In genomic region chr3:125378762-125379161, GRCh38 we compare ENCODE assay signal across 29 cellular contexts. TPM values are rescaled to one million over a fixed set of nuclear protein-coding genes. Genes with fewer than 3 reads are reported as not detected.
DNase-seq lines count a peak whose midpoint lies in the region; ATAC-seq, FAIRE-seq and TF ChIP-seq lines count a peak whose summit lies in the region.
"Had no signal": no experiment of that assay in that cellular context is flagged by ENCODE, and none has a peak within 500 bp of the region (broad histone marks: within the 10 kb centered on the region; RNA-seq: fewer than 3 reads in every experiment).

No MANE protein-coding gene starts in this region.

- H3K4me3 ChIP-seq in Karpas-422 (ENCODE audit: low read length) (no peak overlapping the region), HepG2 (replicated peaks in 1 of 3; ENCODE audit: insufficient read depth in 1 of 3, low read depth in 2 of 3, low read length in 3 of 3) (no peak overlapping the region)
- H3K4me3 ChIP-seq: BLaER1, GM12878 had no signal

- WGBS in HepG2 (ENCODE audit: low lambda C conversion rate) = 32% methylated on average over 2 of the region's 2 CpGs

- peak; percentile 31 for DNase-seq in Karpas-422
- peak; percentile 42 for DNase-seq in HepG2 (ENCODE audit: low spot score)
- no peak for DNase-seq in progenitor cell of endocrine pancreas (ENCODE audit: low spot score, unreplicated experiment)
- no peak for DNase-seq in type B pancreatic cell (ENCODE audit: extremely low spot score, unreplicated experiment)
- DNase-seq in activated T-helper 2 cell treated with anti-CD3 and anti-CD28 coated beads, Interferon-gamma antibody, Interleukin-2, Interleukin-4, amounts not matched to agents 10 μg/mL and 5 μg/mL and 100 μg/mL, durations not matched to agents 14 hours and 24 hours and 36 hours (ENCODE audit: low spot score) = no peak
- no peak for DNase-seq in HK-2 (ENCODE audit: unreplicated experiment)
- no peak for DNase-seq in activated T-cell treated with anti-CD3 and anti-CD28 coated beads for 4 hours
- DNase-seq in occipital lobe (lab: John Stamatoyannopoulos, UW) = no peak
- DNase-seq: 8988T; ACHN; BE2C; C1 segment of cervical spinal cord; CD4-positive, alpha-beta memory T cell; CD4-positive, CD25-positive, alpha-beta regulatory T cell; CD8-positive, alpha-beta memory T cell; COR-L47; DMS 273 treated with DMSO at 0.1 percent for 48 hours; DMS153; DMS53; DMS79; DND-41; EL; GDM1 had no signal

- H3K27ac Mint-ChIP-seq in progenitor cell of endocrine pancreas = peak overlapping the region; percentile 57
- H3K27ac Mint-ChIP-seq in type B pancreatic cell = peak overlapping the region; percentile 35
- H3K27ac Mint-ChIP-seq in activated T-helper 2 cell treated with anti-CD3 and anti-CD28 coated beads, Interferon-gamma antibody, Interleukin-2, Interleukin-4, amounts not matched to agents 10 μg/mL and 5 μg/mL and 100 μg/mL, durations not matched to agents 14 hours and 24 hours and 36 hours = no peak overlapping the region
- H3K27ac Mint-ChIP-seq: CD14-positive monocyte; CD4-positive, alpha-beta memory T cell; CD4-positive, CD25-positive, alpha-beta regulatory T cell had no signal

- TF ChIP-seq POLR2A in HepG2 (IDR thresholded peaks at IDR 0.05; ENCODE audit: insufficient read depth in 1 of 2, low read depth in 2 of 2, low read length in 2 of 2) = no peak

- H4K20me1 ChIP-seq in Karpas-422 (ENCODE audit: insufficient read depth, low read depth, low read length) = peaks cover 7% of the 10 kb centered on the region; the same call in 1 of the 2 replicates
- no peaks in the 10 kb centered on the region for H4K20me1 ChIP-seq in HepG2 (ENCODE audit: insufficient read depth, low read length)

- peaks cover 19% of the 10 kb centered on the region for H3K4me1 Mint-ChIP-seq in progenitor cell of endocrine pancreas (ENCODE audit: low read depth)
- peaks cover 15% of the 10 kb centered on the region for H3K4me1 Mint-ChIP-seq in type B pancreatic cell (ENCODE audit: unreplicated experiment)
- H3K4me1 Mint-ChIP-seq in activated T-helper 2 cell treated with anti-CD3 and anti-CD28 coated beads, Interferon-gamma antibody, Interleukin-2, Interleukin-4, amounts not matched to agents 10 μg/mL and 5 μg/mL and 100 μg/mL, durations not matched to agents 14 hours and 24 hours and 36 hours (ENCODE audit: low read depth) = peaks cover 33% of the 10 kb centered on the region

- H3K4me3 Mint-ChIP-seq in progenitor cell of endocrine pancreas (ENCODE audit: low read depth) (no peak overlapping the region), type B pancreatic cell (no peak overlapping the region)
- H3K4me3 Mint-ChIP-seq in activated T-helper 2 cell treated with anti-CD3 and anti-CD28 coated beads, Interferon-gamma antibody, Interleukin-2, Interleukin-4, amounts not matched to agents 10 μg/mL and 5 μg/mL and 100 μg/mL, durations not matched to agents 14 hours and 24 hours and 36 hours (ENCODE audit: low read depth) = no peak overlapping the region
- H3K4me3 Mint-ChIP-seq: CD14-positive monocyte had no signal

- TF ChIP-seq CTCF in HepG2 (CRISPR knock-in tag; IDR thresholded peaks at IDR 0.05) (no peak), progenitor cell of endocrine pancreas (IDR thresholded peaks at IDR 0.05; ENCODE audit: unreplicated experiment) (no peak), type B pancreatic cell (conservative IDR thresholded peaks at IDR 0.05) (no peak)

- TF ChIP-seq EP300 in HepG2 (IDR thresholded peaks at IDR 0.05; ENCODE audit: low read depth in 2 of 2, low read length in 2 of 2) = no peak
- TF ChIP-seq EP300 in HepG2 (CRISPR knock-in tag; IDR thresholded peaks at IDR 0.05; ENCODE audit: borderline replicate concordance) = no peak

- FAIRE-seq in HepG2 (lab: Jason Lieb, UNC) = no peak
- FAIRE-seq: A204.1, GM12878, GM12892, GM18507 had no signal

- no peak overlapping the region for H3K4me2 ChIP-seq in Karpas-422 (ENCODE audit: low read depth, low read length, poor library complexity, severe bottlenecking)
- peak overlapping the region; percentile 39 for H3K4me2 ChIP-seq in HepG2 (ENCODE audit: low read depth, low read length)
- H3K4me2 ChIP-seq: BLaER1 had no signal

- H3K4me1 ChIP-seq in Karpas-422 (ENCODE audit: low read length) (peaks cover 16% of the 10 kb centered on the region), HepG2 (ENCODE audit: insufficient read depth, low read length) (peaks cover 72% of the 10 kb centered on the region)

- TF ChIP-seq RAD21 in HepG2 (CRISPR knock-in tag; IDR thresholded peaks at IDR 0.05) = no peak

- BruUV-seq in HepG2 (replicated peaks; lab: Mats Ljungman, UMichigan) = no TSS peak

- no peaks in the 10 kb centered on the region for H3K27me3 Mint-ChIP-seq in progenitor cell of endocrine pancreas
- H3K27me3 Mint-ChIP-seq in type B pancreatic cell = peaks cover 16% of the 10 kb centered on the region
- H3K27me3 Mint-ChIP-seq in activated T-helper 2 cell treated with anti-CD3 and anti-CD28 coated beads, Interferon-gamma antibody, Interleukin-2, Interleukin-4, amounts not matched to agents 10 μg/mL and 5 μg/mL and 100 μg/mL, durations not matched to agents 14 hours and 24 hours and 36 hours (ENCODE audit: low read depth) = peaks cover 3% of the 10 kb centered on the region
- H3K27me3 Mint-ChIP-seq: CD4-positive, CD25-positive, alpha-beta regulatory T cell had no signal

- H3K9me3 Mint-ChIP-seq in progenitor cell of endocrine pancreas (ENCODE audit: low read depth) (no peaks in the 10 kb centered on the region), type B pancreatic cell (no peaks in the 10 kb centered on the region)
- no peaks in the 10 kb centered on the region for H3K9me3 Mint-ChIP-seq in activated T-helper 2 cell treated with anti-CD3 and anti-CD28 coated beads, Interferon-gamma antibody, Interleukin-2, Interleukin-4, amounts not matched to agents 10 μg/mL and 5 μg/mL and 100 μg/mL, durations not matched to agents 14 hours and 24 hours and 36 hours
- H3K9me3 Mint-ChIP-seq: CD14-positive monocyte; CD4-positive, alpha-beta memory T cell; CD4-positive, CD25-positive, alpha-beta regulatory T cell; CD8-positive, alpha-beta memory T cell had no signal

- CTCF ChIA-PET in HepG2 (lab: Yijun Ruan, JAX; ENCODE audit: low intra/inter-chr PET ratio, low total read pairs) = no interaction called here

- no peak overlapping the region for H3K27ac ChIP-seq in Karpas-422 (ENCODE audit: low read length)
- peak overlapping the region; percentile 45 for H3K27ac ChIP-seq in HepG2 (ENCODE audit: extremely low read length, insufficient read depth, low read length)
- H3K27ac ChIP-seq: BLaER1 had no signal

- in situ Hi-C loops in HepG2 (cut with HindIII; ENCODE audit: extremely low pct_ligation_motif_present, low pct_unique_long_range_greater_than_20kb) = no loop called here

- ATAC-seq in HepG2 = no peak
- ATAC-seq: GM12878 had no signal

- POLR2A ChIA-PET in HepG2 (lab: Yijun Ruan, JAX) = interaction anchor here (0.6 to 1.5 kb wide), 3 partner anchors 13 to 62 kb away, joined by 3 to 4 read pairs (median 3); no protein-coding TSS in a partner anchor

- no peak overlapping the region for H3K9ac ChIP-seq in Karpas-422 (ENCODE audit: low read length)
- H3K9ac ChIP-seq in HepG2 (ENCODE audit: insufficient read depth, low read depth, low read length) = peak overlapping the region; percentile 24; the same call in 1 of the 2 replicates
- H3K9ac ChIP-seq: BLaER1 had no signal

- H3K36me3 ChIP-seq in Karpas-422 (ENCODE audit: insufficient read depth, low read length) = no peaks in the 10 kb centered on the region
- no peaks in the 10 kb centered on the region for H3K36me3 ChIP-seq in HepG2 (replicated peaks in 1 of 2; ENCODE audit: control insufficient read depth in 1 of 2, insufficient read depth in 2 of 2, low read length in 2 of 2)
- H3K36me3 ChIP-seq: BE2C, BLaER1 had no signal

- H3K79me2 ChIP-seq in Karpas-422 (ENCODE audit: low read length) (peaks cover 16% of the 10 kb centered on the region), HepG2 (ENCODE audit: insufficient read depth, low read length) (peaks cover 9% of the 10 kb centered on the region)

- H3K9me2 ChIP-seq in Karpas-422 (replicated peaks; ENCODE audit: insufficient read depth, low read length) = no peaks in the 10 kb centered on the region

- intact Hi-C loops in HepG2 (cut with micrococcal nuclease; ENCODE audit: unreplicated experiment) = loop anchor here (5.0 kb wide), 2 partner anchors 59 to 219 kb away; partner anchors contain the start of gene OSBPL11
- intact Hi-C loops in activated T-helper 2 cell treated with anti-CD3 and anti-CD28 coated beads, Interferon-gamma antibody, Interleukin-2, Interleukin-4, amounts not matched to agents 10 μg/mL and 5 μg/mL and 100 μg/mL, durations not matched to agents 14 hours and 24 hours and 36 hours (cut with micrococcal nuclease) = loop anchor here (5.0 to 10.0 kb wide), 5 partner anchors 41 to 321 kb away; partner anchors contain the start of genes HEG1 and OSBPL11

- no peak overlapping the region for H2AFZ ChIP-seq in Karpas-422 (ENCODE audit: low read length)
- H2AFZ ChIP-seq in HepG2 (ENCODE audit: low read length) = no peak overlapping the region

- no peaks in the 10 kb centered on the region for H3K9me3 ChIP-seq in Karpas-422 (ENCODE audit: low read length)
- H3K9me3 ChIP-seq in HepG2 (ENCODE audit: low read length) = no peaks in the 10 kb centered on the region
- H3K9me3 ChIP-seq: BE2C, BLaER1 had no signal

- no peaks in the 10 kb centered on the region for H3K36me3 Mint-ChIP-seq in progenitor cell of endocrine pancreas (ENCODE audit: insufficient read depth)
- no peaks in the 10 kb centered on the region for H3K36me3 Mint-ChIP-seq in type B pancreatic cell
- H3K36me3 Mint-ChIP-seq in activated T-helper 2 cell treated with anti-CD3 and anti-CD28 coated beads, Interferon-gamma antibody, Interleukin-2, Interleukin-4, amounts not matched to agents 10 μg/mL and 5 μg/mL and 100 μg/mL, durations not matched to agents 14 hours and 24 hours and 36 hours (ENCODE audit: low read depth) = peaks cover 8% of the 10 kb centered on the region
- H3K36me3 Mint-ChIP-seq: CD14-positive monocyte had no signal

- H3K27me3 ChIP-seq in Karpas-422 (ENCODE audit: low read length) = no peaks in the 10 kb centered on the region
- H3K27me3 ChIP-seq in HepG2 (ENCODE audit: control insufficient read depth in 1 of 2, insufficient read depth in 2 of 2, low read length in 2 of 2) = peaks cover 0 to 5% of the 10 kb centered on the region in 2 experiments; a peak in 1 of 5 replicates
- H3K27me3 ChIP-seq: BE2C, BLaER1 had no signal

RNA-seq across cellular contexts. Expression of gene ZNF148, which starts 3.6 kb away (rescaled TPM):
- total RNA-seq in Karpas-422 (2014; rRNA removed; shearing (Covaris generic); ENCODE audit: low replicate concordance) = 29.2 and 53.8 TPM in 2 replicates
- total RNA-seq in HepG2 (2016; rRNA removed; fragmentation: Illumina TruSeq; extraction: Trizol) (33.9 and 36.1 TPM in 2 replicates), progenitor cell of endocrine pancreas (48.6 and 53.7 TPM in 2 replicates), type B pancreatic cell (ENCODE audit: low replicate concordance) (46.4 and 47.3 TPM in 2 replicates), occipital lobe (111 TPM)
- total RNA-seq in HepG2 (2016; cell fraction: cytosol; rRNA removed; fragmentation: Illumina TruSeq; extraction: Trizol; ENCODE audit: low read depth) = 162 and 189 TPM in 2 replicates
- total RNA-seq in HepG2 (2016; cell fraction: insoluble cytoplasmic fraction; rRNA removed; fragmentation: Illumina TruSeq; extraction: Trizol) = 30.8 and 31.4 TPM in 2 replicates
- 58.8 and 62.0 TPM in 2 replicates for total RNA-seq in HepG2 (2016; cell fraction: membrane; rRNA removed; fragmentation: Illumina TruSeq; extraction: Trizol)
- 23.0 and 30.4 TPM in 2 replicates for total RNA-seq in HepG2 (2016; cell fraction: nucleus; rRNA removed; fragmentation: Illumina TruSeq; extraction: Trizol)
- 8.2 and 10.6 TPM in 2 replicates for polyA plus RNA-seq in HepG2 (2011; rRNA removed)
- 4.0 and 6.0 TPM in 2 replicates for polyA plus RNA-seq in HepG2 (2011; cell fraction: cytosol; rRNA removed)
- 5.9 TPM in 2 replicates for polyA plus RNA-seq in HepG2 (2011; cell fraction: nucleus; rRNA removed)
- polyA plus RNA-seq in HepG2 (2012) = 7.7 and 10.0 TPM in 2 replicates
- polyA plus RNA-seq in HepG2 (2016; cell fraction: cytosol; fragmentation: Illumina TruSeq; extraction: Trizol; ENCODE audit: low read depth) = 0.40 and 0.43 TPM in 2 replicates
- 11.5 and 14.1 TPM in 2 replicates for polyA plus RNA-seq in HepG2 (2016; cell fraction: insoluble cytoplasmic fraction; fragmentation: Illumina TruSeq; extraction: Trizol; ENCODE audit: low read depth)
- 1.4 and 1.5 TPM in 2 replicates for polyA plus RNA-seq in HepG2 (2016; cell fraction: membrane; fragmentation: Illumina TruSeq; extraction: Trizol; ENCODE audit: low read depth)
- polyA plus RNA-seq in HepG2 (2016; cell fraction: nucleus; fragmentation: Illumina TruSeq; extraction: Trizol; ENCODE audit: insufficient read depth, low read depth) = 10.4 and 11.0 TPM in 2 replicates
- 14.6 and 32.0 TPM in 2 replicates for polyA minus RNA-seq in HepG2 (2011; rRNA and poly(A)+ RNA removed; ENCODE audit: low replicate concordance)
- 25.8 and 28.3 TPM in 2 replicates for polyA minus RNA-seq in HepG2 (2011; cell fraction: cytosol; rRNA and poly(A)+ RNA removed)
- 52.4 and 54.6 TPM in 2 replicates for polyA minus RNA-seq in HepG2 (2011; cell fraction: nucleus; rRNA and poly(A)+ RNA removed)
- 33.2 and 37.0 TPM in 2 replicates for total RNA-seq in activated T-helper 2 cell treated with anti-CD3 and anti-CD28 coated beads, Interferon-gamma antibody, Interleukin-2, Interleukin-4, amounts not matched to agents 10 μg/mL and 5 μg/mL and 100 μg/mL, durations not matched to agents 14 hours and 24 hours and 36 hours

Comparison
In these comparisons a context has a peak if more than half of its experiments do, and no peak if none do; other contexts are left out.
1. DNase-seq: peak in Karpas-422 (single experiment) and HepG2 (single experiment); none in progenitor cell of endocrine pancreas (single experiment), type B pancreatic cell (single experiment), activated T-helper 2 cell treated with anti-CD3 and anti-CD28 coated beads, Interferon-gamma antibody, Interleukin-2, Interleukin-4, amounts not matched to agents 10 μg/mL and 5 μg/mL and 100 μg/mL, durations not matched to agents 14 hours and 24 hours and 36 hours (single experiment), HK-2 (single experiment), activated T-cell treated with anti-CD3 and anti-CD28 coated beads for 4 hours (single experiment) and occipital lobe (single experiment).